Comparison of ENCODE assay signal across 8 cellular contexts in genomic region chr16:66934138-66934838, GRCh38. TPM values are rescaled to one million over a fixed set of nuclear protein-coding genes. Genes with fewer than 3 reads are reported as not detected.
DNase-seq lines count a peak whose midpoint lies in the region; ATAC-seq and TF ChIP-seq lines count a peak whose summit lies in the region.

Gene CIAO2B, minus strand, starts transcription at chr16:66934402. Its CDS starts 38 bp downstream, at chr16:66934364.

- H3K4me1 ChIP-seq in NT2/D1 (ENCODE audit: insufficient read depth, insufficient read length) (peaks cover 6% of the 10 kb centered on the region), endodermal cell (ENCODE audit: control insufficient read depth, insufficient read depth, low read length) (peaks cover 22% of the 10 kb centered on the region), mesodermal cell (ENCODE audit: control insufficient read depth, insufficient read depth, low read length, poor library complexity, severe bottlenecking) (peaks cover 13% of the 10 kb centered on the region)

- no peaks in the 10 kb centered on the region for H3K27me3 ChIP-seq in CD4-positive, alpha-beta T cell (ENCODE audit: control insufficient read depth, insufficient read depth, low read length)
- H3K27me3 ChIP-seq in HL-60 (ENCODE audit: insufficient read depth, poor library complexity, severe bottlenecking) (no peaks in the 10 kb centered on the region), NT2/D1 (ENCODE audit: insufficient read depth, insufficient read length) (no peaks in the 10 kb centered on the region), endodermal cell (ENCODE audit: control insufficient read depth, insufficient read depth, low read length, poor library complexity, severe bottlenecking) (no peaks in the 10 kb centered on the region)

- DNase-seq in CD4-positive, alpha-beta T cell, result peak; percentile 79 to 90 (median 86)
- DNase-seq in HL-60 (ENCODE audit: low read depth in 1 of 2, low spot score in 1 of 2) (peak; percentile 80 to 87), NT2/D1 (ENCODE audit: low read depth, low spot score) (peak; percentile 63), endodermal cell (peak; percentile 90)
- peak; percentile 58 for DNase-seq in activated CD8-positive, alpha-beta memory T cell treated with anti-CD3 and anti-CD28 coated beads, Interleukin-2, amount 50 U/mL, for 24 hours (ENCODE audit: extremely low read depth)
- DNase-seq in stimulated activated CD8-positive, alpha-beta memory T cell treated with anti-CD3 and anti-CD28 coated beads, Interleukin-15, amount 100 ng/mL, for 24 hours (ENCODE audit: low read depth), result peak; percentile 88

- WGBS in endodermal cell (ENCODE audit: insufficient coverage in 1 of 2, insufficient read length in 1 of 2), 2 experiments, result 0 to 1% methylated on average over 43 to 76 of the region's 76 CpGs
- WGBS in mesodermal cell (ENCODE audit: insufficient coverage in 2 of 2), 2 experiments, result 0% methylated on average over 73 to 75 of the region's 76 CpGs

- peaks cover 69% of the 10 kb centered on the region for H3K36me3 Mint-ChIP-seq in CD4-positive, alpha-beta T cell (ENCODE audit: low read depth)
- peaks cover 19% of the 10 kb centered on the region for H3K36me3 Mint-ChIP-seq in endodermal cell (ENCODE audit: low read depth)

- H3K4me3 Mint-ChIP-seq in CD4-positive, alpha-beta T cell, result peak within 1 kb of the TSS; percentile 98
- peak within 1 kb of the TSS; percentile 98 for H3K4me3 Mint-ChIP-seq in endodermal cell

- POLR2A ChIA-PET in CD4-positive, alpha-beta T cell (lab: Charles Lee), result interaction anchor here (0.6 to 2.4 kb wide), 5 partner anchors 10 to 293 kb away, joined by 3 to 8 read pairs (median 4); partner anchors contain the start of genes MATCAP1, NAE1, PDP2 and TMEM208

- no peak for TF ChIP-seq CTCF in CD4-positive, alpha-beta T cell (IDR thresholded peaks at IDR 0.05)
- TF ChIP-seq CTCF in HL-60 (IDR thresholded peaks at IDR 0.05; ENCODE audit: insufficient read depth, low read length), result no peak
- TF ChIP-seq CTCF in endodermal cell (conservative IDR thresholded peaks at IDR 0.05), result no peak

- peak within 1 kb of the TSS; percentile 78 for H3K27ac ChIP-seq in CD4-positive, alpha-beta T cell (ENCODE audit: low read depth, low read length)
- H3K27ac ChIP-seq in HL-60 (replicated peaks) (peak within 1 kb of the TSS; percentile 89), endodermal cell (ENCODE audit: low read depth, low read length) (peak within 1 kb of the TSS; percentile 44), mesodermal cell (ENCODE audit: low read depth, low read length, severe bottlenecking) (peak within 1 kb of the TSS; percentile 53)

- H3K4me1 Mint-ChIP-seq in CD4-positive, alpha-beta T cell (ENCODE audit: low read depth), result peaks cover 62% of the 10 kb centered on the region
- H3K4me1 Mint-ChIP-seq in endodermal cell, result peaks cover 21% of the 10 kb centered on the region

- intact Hi-C loops in CD4-positive, alpha-beta T cell (cut with DNase I, micrococcal nuclease), result loop anchor here in 1 of 2 experiments (5.0 kb wide), 3 partner anchors 52 to 258 kb away; partner anchors contain the start of genes DYNC1LI2, E2F4, EXOC3L1 and PDP2

- H3K4me3 ChIP-seq in HL-60 (replicated peaks; ENCODE audit: insufficient read depth, low read length) (peak within 1 kb of the TSS; percentile 100), NT2/D1 (ENCODE audit: insufficient read length, low read depth) (peak within 1 kb of the TSS; percentile 96), endodermal cell (ENCODE audit: low read length) (peak within 1 kb of the TSS; percentile 99), mesodermal cell (ENCODE audit: extremely low read depth, insufficient read depth, low read length, poor library complexity, severe bottlenecking) (peak within 1 kb of the TSS; percentile 93)

- H3K9me3 Mint-ChIP-seq in CD4-positive, alpha-beta T cell, result no peaks in the 10 kb centered on the region
- no peaks in the 10 kb centered on the region for H3K9me3 Mint-ChIP-seq in endodermal cell

- peak within 1 kb of the TSS; percentile 99 for H3K9ac ChIP-seq in NT2/D1 (ENCODE audit: insufficient read length, low read depth)
- H3K9ac ChIP-seq in endodermal cell (ENCODE audit: extremely low read depth, low read length, poor library complexity, severe bottlenecking), result peak within 1 kb of the TSS; percentile 77

- CTCF ChIA-PET in CD4-positive, alpha-beta T cell (lab: Charles Lee), result interaction anchor here (1.3 to 1.8 kb wide), 2 partner anchors 39 to 104 kb away, joined by 3 to 4 read pairs; partner anchors contain the start of gene NAE1

- no peaks in the 10 kb centered on the region for H3K9me3 ChIP-seq in CD4-positive, alpha-beta T cell (ENCODE audit: control insufficient read depth, low read length)
- no peaks in the 10 kb centered on the region for H3K9me3 ChIP-seq in NT2/D1 (ENCODE audit: insufficient read depth, low read length)
- no peaks in the 10 kb centered on the region for H3K9me3 ChIP-seq in endodermal cell (ENCODE audit: control insufficient read depth, low read length)
- H3K9me3 ChIP-seq in mesodermal cell (ENCODE audit: control insufficient read depth, low read length), result no peaks in the 10 kb centered on the region

- H3K36me3 ChIP-seq in NT2/D1 (ENCODE audit: insufficient read depth, insufficient read length, low read length), result peaks cover 44% of the 10 kb centered on the region
- peaks cover 19% of the 10 kb centered on the region for H3K36me3 ChIP-seq in endodermal cell (ENCODE audit: control insufficient read depth, insufficient read depth, low read length)
- peaks cover 34% of the 10 kb centered on the region for H3K36me3 ChIP-seq in mesodermal cell (ENCODE audit: control insufficient read depth, insufficient read depth, low read length)

- no peaks in the 10 kb centered on the region for H3K27me3 Mint-ChIP-seq in CD4-positive, alpha-beta T cell
- peaks cover 8% of the 10 kb centered on the region for H3K27me3 Mint-ChIP-seq in endodermal cell (ENCODE audit: insufficient read depth)

- peak; percentile 89 for ATAC-seq in CD4-positive, alpha-beta T cell (ENCODE audit: poor library complexity)
- ATAC-seq in GM19452 (IDR thresholded peaks at IDR 0.05; ENCODE audit: unreplicated experiment), result peak; percentile 81

- peak within 1 kb of the TSS; percentile 97 for H3K27ac Mint-ChIP-seq in CD4-positive, alpha-beta T cell
- peak within 1 kb of the TSS; percentile 91 for H3K27ac Mint-ChIP-seq in endodermal cell

RNA-seq across cellular contexts. Expression of gene CIAO2B, which starts in this region (rescaled TPM):
- total RNA-seq in CD4-positive, alpha-beta T cell, result 10 to 100 TPM; 58.6 to 70.4 TPM
- 10 to 100 TPM; 70.2 to 87.7 TPM for total RNA-seq in endodermal cell
- polyA plus RNA-seq in endodermal cell (2013, experiment 1 of 2), result 99.2 TPM
- polyA plus RNA-seq in endodermal cell (2013, experiment 2 of 2), result 88.5 TPM
- polyA plus RNA-seq in mesodermal cell (2013, experiment 1 of 2), result 117 TPM
- 97.9 TPM for polyA plus RNA-seq in mesodermal cell (2013, experiment 2 of 2)

Comparison
In these comparisons a context has a peak if more than half of its experiments do, and no peak if none do; other contexts are left out.
1. Peak in every context shown above with its lines: DNase-seq, ATAC-seq, H3K4me3 ChIP-seq and H3K27ac ChIP-seq.